7 cellular contexts compared by ENCODE assay signal in the genomic region with DNA sequence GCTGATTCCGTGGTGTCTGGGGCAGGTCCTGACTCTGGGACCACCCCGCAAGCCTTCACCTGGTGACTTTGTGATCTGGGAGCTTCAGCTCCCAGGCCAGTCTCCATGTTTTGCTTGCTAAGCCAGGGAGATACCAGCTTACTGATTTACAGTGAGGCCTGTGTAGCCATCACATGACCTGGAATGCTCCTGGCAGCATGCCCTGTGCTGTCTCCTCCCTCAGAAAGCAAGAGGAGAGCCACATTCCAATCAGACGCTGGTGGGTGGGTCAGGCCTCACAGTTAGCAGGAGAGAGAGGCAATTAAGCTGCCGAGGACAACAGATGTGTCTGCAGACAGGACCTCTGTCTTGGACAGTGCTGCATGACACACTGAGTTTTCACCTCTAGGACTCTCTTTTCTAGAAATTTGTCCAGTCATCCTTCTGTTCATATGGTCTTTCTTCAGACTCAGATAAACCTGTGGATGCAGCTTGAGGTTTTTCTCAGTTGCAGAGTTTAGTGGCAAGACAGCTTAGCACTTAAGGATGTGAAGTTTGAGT. TPM values are rescaled to one million over a fixed set of nuclear protein-coding genes. Genes with fewer than 3 reads are reported as not detected.
DNase-seq lines count a peak whose midpoint lies in the region; ATAC-seq lines count a peak whose summit lies in the region.

No MANE protein-coding gene starts in this region.

- DNase-seq in HS-27A (ENCODE audit: low read depth): peak; percentile 69
- DNase-seq in OCI-M1 (lab: John Stamatoyannopoulos, UW): peak; percentile 71
- DNase-seq in epidermal melanocyte (ENCODE audit: insufficient read length, low spot score): peak; percentile 81
- DNase-seq in aorta: peak; percentile 85 to 86

- ATAC-seq in aorta (ENCODE audit: low FRiP score) (peak; percentile 77), HG02884 (IDR thresholded peaks at IDR 0.05; ENCODE audit: unreplicated experiment) (no peak), GM21528 (IDR thresholded peaks at IDR 0.05; ENCODE audit: low FRiP score, unreplicated experiment) (no peak)

- intact Hi-C loops in aorta (cut with DNase I): no loop called here

- H3K4me1 ChIP-seq in mesodermal cell (ENCODE audit: control insufficient read depth, insufficient read depth, low read length, poor library complexity, severe bottlenecking): peaks cover 23% of the 10 kb centered on the region
- no peaks in the 10 kb centered on the region for H3K4me1 ChIP-seq in aorta (ENCODE audit: control insufficient read depth in 1 of 2, insufficient read depth in 2 of 2, low read length in 2 of 2)

- H3K27me3 ChIP-seq in aorta (ENCODE audit: control insufficient read depth in 1 of 2, insufficient read depth in 2 of 2, low read length in 1 of 2): no peaks in the 10 kb centered on the region

- H3K27ac ChIP-seq in mesodermal cell (ENCODE audit: low read depth, low read length, severe bottlenecking) (peak overlapping the region; percentile 72), aorta (ENCODE audit: low read depth in 1 of 2, low read length in 2 of 2) (no peak overlapping the region)

- H3K9me3 ChIP-seq in mesodermal cell (ENCODE audit: control insufficient read depth, low read length) (peaks cover 4% of the 10 kb centered on the region), aorta (ENCODE audit: control insufficient read depth, low read length) (no peaks in the 10 kb centered on the region)

- WGBS in mesodermal cell (ENCODE audit: insufficient coverage in 2 of 2), 2 experiments: 58 to 73% methylated on average over 4 of the region's 4 CpGs
- 37 to 44% methylated on average over 4 of the region's 4 CpGs for whole genome bisulfite sequencing in aorta, 2 donors

- H3K4me3 ChIP-seq in mesodermal cell (ENCODE audit: extremely low read depth, insufficient read depth, low read length, poor library complexity, severe bottlenecking) (no peak overlapping the region), aorta (ENCODE audit: low read length in 2 of 2) (no peak overlapping the region)

- peaks cover 23% of the 10 kb centered on the region for H3K36me3 ChIP-seq in mesodermal cell (ENCODE audit: control insufficient read depth, insufficient read depth, low read length)
- no peaks in the 10 kb centered on the region for H3K36me3 ChIP-seq in aorta (ENCODE audit: control insufficient read depth in 1 of 2, insufficient read depth in 2 of 2, low read length in 1 of 2)

RNA-seq across cellular contexts. Expression of gene GRPEL2, which starts 24.4 kb away (rescaled TPM):
- 11.0 TPM for polyA plus RNA-seq in mesodermal cell (2013, experiment 1 of 2)
- 12.0 TPM for polyA plus RNA-seq in mesodermal cell (2013, experiment 2 of 2)
- total RNA-seq in aorta: 10 to 100 TPM; 11.4 to 12.9 TPM
- 1 to 10 TPM; 1.6 to 3.7 TPM for polyA plus RNA-seq in aorta

RNA-seq across cellular contexts. Expression of gene PCYOX1L, which starts 37.0 kb away (rescaled TPM):
- 13.9 TPM for polyA plus RNA-seq in mesodermal cell (2013, experiment 1 of 2)
- 13.2 TPM for polyA plus RNA-seq in mesodermal cell (2013, experiment 2 of 2)
- total RNA-seq in aorta: 1 to 10 TPM; 3.1 to 9.2 TPM
- 1 to 10 TPM; 3.1 to 5.3 TPM for polyA plus RNA-seq in aorta

RNA-seq across cellular contexts. Expression of gene AFAP1L1, which starts 49.2 kb away (rescaled TPM):
- polyA plus RNA-seq in mesodermal cell (2013, experiment 1 of 2): 44.9 TPM
- polyA plus RNA-seq in mesodermal cell (2013, experiment 2 of 2): 32.9 TPM
- total RNA-seq in aorta: 10 to 100 TPM; 12.3 to 27.9 TPM
- 1 to 10 TPM; 1.3 to 3.0 TPM for polyA plus RNA-seq in aorta

RNA-seq across cellular contexts. Expression of gene IL17B, which starts 58.2 kb away (rescaled TPM):
- 1.7 TPM for polyA plus RNA-seq in mesodermal cell (2013, experiment 1 of 2)
- 1.0 TPM for polyA plus RNA-seq in mesodermal cell (2013, experiment 2 of 2)
- total RNA-seq in aorta: 10 to 100 TPM in 1 of 2 donors, 1 to 10 TPM in 1; 2.8 to 18.0 TPM
- polyA plus RNA-seq in aorta: 1 to 10 TPM; 7.6 to 9.0 TPM
